ENCODE assay signal across 11 cellular contexts in the genomic region with DNA sequence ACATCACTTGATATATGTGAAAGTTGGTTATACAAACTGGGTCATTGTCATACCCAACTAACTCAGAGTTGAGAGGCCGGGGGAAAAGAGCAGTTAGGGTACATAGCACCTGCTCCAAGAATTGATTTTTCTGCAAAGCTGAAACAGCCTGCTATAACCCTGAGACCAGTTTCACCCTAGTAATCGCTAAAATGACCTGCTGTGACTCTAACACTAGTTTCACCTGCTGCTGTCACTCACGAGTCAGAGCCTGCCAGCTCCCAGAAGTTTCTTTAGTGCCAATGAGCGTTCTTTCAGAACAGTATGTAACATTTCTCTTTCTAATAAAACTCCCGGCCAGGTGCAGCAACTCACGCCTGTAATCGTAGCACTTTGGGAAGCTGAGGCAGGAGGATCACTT. TPM values are rescaled to one million over a fixed set of nuclear protein-coding genes. Genes with fewer than 3 reads are reported as not detected.
DNase-seq lines count a peak whose midpoint lies in the region; ATAC-seq and TF ChIP-seq lines count a peak whose summit lies in the region.
"Had no signal": no experiment of that assay in that cellular context is flagged by ENCODE, and none has a peak within 500 bp of the region (broad histone marks: within the 10 kb centered on the region; RNA-seq: fewer than 3 reads in every experiment).

No MANE protein-coding gene starts in this region.

- no peaks in the 10 kb centered on the region for H3K27me3 ChIP-seq in GM06990 (replicated peaks; ENCODE audit: control insufficient read depth, insufficient read depth, low read length)
- H3K27me3 ChIP-seq: ovary had no signal

- peak overlapping the region; percentile 65 for H3K4me3 Mint-ChIP-seq in activated naive CD8-positive, alpha-beta T cell treated with anti-CD3 and anti-CD28 coated beads for 36 hours
- H3K4me3 Mint-ChIP-seq in CD14-positive monocyte: no peak overlapping the region

- no peaks in the 10 kb centered on the region for H3K36me3 ChIP-seq in GM06990 (ENCODE audit: control insufficient read depth, insufficient read depth, low read length)
- H3K36me3 ChIP-seq: ovary had no signal

- DNase-seq in GM06990 (ENCODE audit: extremely low read depth, insufficient read length) (peak; percentile 37), SW480 (ENCODE audit: low spot score) (no peak), CD14-positive monocyte (ENCODE audit: low spot score) (no peak), UCSD-AML1 (lab: John Stamatoyannopoulos, UW; ENCODE audit: unreplicated experiment) (no peak)
- DNase-seq in activated naive CD8-positive, alpha-beta T cell treated with anti-CD3 and anti-CD28 coated beads for 36 hours: no peak
- DNase-seq: NCI-H2081 treated with DMSO at 0.1 percent for 48 hours, ovary had no signal

- H3K27me3 Mint-ChIP-seq in activated naive CD8-positive, alpha-beta T cell treated with anti-CD3 and anti-CD28 coated beads for 36 hours: no peaks in the 10 kb centered on the region
- H3K27me3 Mint-ChIP-seq in CD14-positive monocyte (ENCODE audit: low read depth in 3 of 3): peaks cover 0 to 6% (median 0%) of the 10 kb centered on the region in 3 donors

- H3K4me1 Mint-ChIP-seq in activated naive CD8-positive, alpha-beta T cell treated with anti-CD3 and anti-CD28 coated beads for 36 hours: peaks cover 49% of the 10 kb centered on the region
- H3K4me1 Mint-ChIP-seq in CD14-positive monocyte: peaks cover 36% of the 10 kb centered on the region

- H3K9me3 Mint-ChIP-seq in activated naive CD8-positive, alpha-beta T cell treated with anti-CD3 and anti-CD28 coated beads for 36 hours: peaks cover 8% of the 10 kb centered on the region
- peaks cover 0 to 8% (median 7%) of the 10 kb centered on the region in 7 donors for H3K9me3 Mint-ChIP-seq in CD14-positive monocyte

- TF ChIP-seq CTCF in GM06990 (IDR thresholded peaks at IDR 0.05; ENCODE audit: insufficient read depth, low read length, poor library complexity, severe bottlenecking): no peak
- no peak for TF ChIP-seq CTCF in CD14-positive monocyte (IDR thresholded peaks at IDR 0.05)

- H3K4me3 ChIP-seq in GM06990 (replicated peaks; ENCODE audit: low read depth, low read length): peak overlapping the region; percentile 23; the same call in 1 of the 2 replicates
- H3K4me3 ChIP-seq: ovary had no signal

- peaks cover 30% of the 10 kb centered on the region for H3K36me3 Mint-ChIP-seq in activated naive CD8-positive, alpha-beta T cell treated with anti-CD3 and anti-CD28 coated beads for 36 hours
- peaks cover 17 to 22% of the 10 kb centered on the region in 2 donors for H3K36me3 Mint-ChIP-seq in CD14-positive monocyte

- ATAC-seq in GM19035 (IDR thresholded peaks at IDR 0.05; ENCODE audit: unreplicated experiment): peak; percentile 55
- peak; percentile 61 for ATAC-seq in HG03066 (IDR thresholded peaks at IDR 0.05; ENCODE audit: low read depth, unreplicated experiment)
- no peak for ATAC-seq in GM18873 (IDR thresholded peaks at IDR 0.05; ENCODE audit: low FRiP score, unreplicated experiment)
- ATAC-seq: HCT116 had no signal

- intact Hi-C loops in CD14-positive monocyte (cut with micrococcal nuclease): no loop called here

- H3K27ac Mint-ChIP-seq in activated naive CD8-positive, alpha-beta T cell treated with anti-CD3 and anti-CD28 coated beads for 36 hours: peak overlapping the region; percentile 97
- peak overlapping the region in 1 of 7 donors; percentile 31 for H3K27ac Mint-ChIP-seq in CD14-positive monocyte

RNA-seq across cellular contexts. Expression of gene SRSF7, which starts 28.0 kb away (rescaled TPM):
- 100 to 1,000 TPM; 381 to 392 TPM for total RNA-seq in activated naive CD8-positive, alpha-beta T cell treated with anti-CD3 and anti-CD28 coated beads for 36 hours
- 100 to 1,000 TPM; 226 to 246 TPM for polyA plus RNA-seq in CD14-positive monocyte

RNA-seq across cellular contexts. Expression of gene GEMIN6, which starts 54.8 kb away (rescaled TPM):
- 10 to 100 TPM; 38.6 to 43.3 TPM for total RNA-seq in activated naive CD8-positive, alpha-beta T cell treated with anti-CD3 and anti-CD28 coated beads for 36 hours
- polyA plus RNA-seq in CD14-positive monocyte: 10 to 100 TPM in 1 of 2 donors, 1 to 10 TPM in 1; 8.9 to 13.4 TPM

RNA-seq across cellular contexts. Expression of gene GALM, which starts 57.3 kb away (rescaled TPM):
- total RNA-seq in activated naive CD8-positive, alpha-beta T cell treated with anti-CD3 and anti-CD28 coated beads for 36 hours: 10 to 100 TPM; 42.0 to 42.2 TPM
- polyA plus RNA-seq in CD14-positive monocyte: 1 to 10 TPM; 3.0 to 3.6 TPM
